Comparison of ENCODE assay signal across 1 cellular context in the genomic region with DNA sequence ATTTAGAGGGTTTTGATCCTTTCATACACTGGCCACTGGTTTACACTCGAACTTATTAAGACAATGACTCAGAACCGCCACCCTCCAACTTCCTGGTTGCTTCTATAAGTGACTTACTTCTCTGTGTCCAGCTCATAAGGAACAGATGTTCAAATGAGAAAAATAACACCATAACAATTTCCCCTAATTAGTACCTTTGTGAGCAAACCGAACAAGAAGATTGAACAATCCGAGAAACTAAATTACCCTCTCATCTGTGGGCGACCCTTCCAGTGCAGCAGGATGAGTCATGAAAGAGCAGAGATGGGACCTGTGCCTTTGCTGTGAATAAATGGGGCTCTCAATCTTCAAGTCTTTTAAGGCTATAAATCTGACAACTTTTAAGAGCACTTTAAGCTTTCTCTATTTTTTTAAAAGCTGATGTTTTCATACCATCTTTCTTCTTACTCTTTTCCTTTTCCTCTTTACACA.
TF ChIP-seq lines count a peak whose summit lies in the region.

No MANE protein-coding gene starts in this region.

TF ChIP-seq in IMR-90, 13 proteins besides CTCF, POLR2A, EP300 and RAD21 (continued from another document):
- TF ChIP-seq, protein P1, sequence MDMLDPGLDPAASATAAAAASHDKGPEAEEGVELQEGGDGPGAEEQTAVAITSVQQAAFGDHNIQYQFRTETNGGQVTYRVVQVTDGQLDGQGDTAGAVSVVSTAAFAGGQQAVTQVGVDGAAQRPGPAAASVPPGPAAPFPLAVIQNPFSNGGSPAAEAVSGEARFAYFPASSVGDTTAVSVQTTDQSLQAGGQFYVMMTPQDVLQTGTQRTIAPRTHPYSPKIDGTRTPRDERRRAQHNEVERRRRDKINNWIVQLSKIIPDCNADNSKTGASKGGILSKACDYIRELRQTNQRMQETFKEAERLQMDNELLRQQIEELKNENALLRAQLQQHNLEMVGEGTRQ (IDR thresholded peaks at IDR 0.05; ENCODE audit: low read depth, low read length): no peak
- TF ChIP-seq MXI1 (IDR thresholded peaks at IDR 0.05; ENCODE audit: borderline replicate concordance, low read depth, low read length) (no peak), MAFK (IDR thresholded peaks at IDR 0.05; ENCODE audit: low read depth, low read length) (no peak), FOS (IDR thresholded peaks at IDR 0.05; ENCODE audit: low read depth, low read length) (no peak), MAZ (IDR thresholded peaks at IDR 0.05; ENCODE audit: borderline replicate concordance, low read depth, low read length) (no peak), BHLHE40 (IDR thresholded peaks at IDR 0.05; ENCODE audit: low read depth, low read length) (no peak), RCOR1 (IDR thresholded peaks at IDR 0.05; ENCODE audit: insufficient replicate concordance, low read length) (no peak), RFX5 (IDR thresholded peaks at IDR 0.05; ENCODE audit: low read depth, low read length) (no peak), SMC3 (IDR thresholded peaks at IDR 0.05; ENCODE audit: low read depth, low read length) (no peak)
